1 cellular context compared by ENCODE assay signal in genomic region chr1:37692834-37693175, GRCh38.
TF ChIP-seq lines count a peak whose summit lies in the region.

No MANE protein-coding gene starts in this region.

TF ChIP-seq in GM12878, 131 proteins besides CTCF, POLR2A, EP300 and RAD21 (continued from another document):
- TF ChIP-seq TAF1 (IDR thresholded peaks at IDR 0.05; ENCODE audit: borderline replicate concordance, low read depth, low read length): no peak
- no peak for TF ChIP-seq TBL1XR1 (IDR thresholded peaks at IDR 0.05; ENCODE audit: low read depth, low read length)
- no peak for TF ChIP-seq FOXK2 (IDR thresholded peaks at IDR 0.05)
- TF ChIP-seq BACH1 (IDR thresholded peaks at IDR 0.05; ENCODE audit: borderline replicate concordance): no peak
- TF ChIP-seq MTA3 (IDR thresholded peaks at IDR 0.05; ENCODE audit: borderline replicate concordance, low read length): no peak
- no peak for TF ChIP-seq SMAD1 (IDR thresholded peaks at IDR 0.05; ENCODE audit: low read depth, partially characterized antibody)
- TF ChIP-seq TARDBP (IDR thresholded peaks at IDR 0.05; ENCODE audit: borderline replicate concordance): no peak
- no peak for TF ChIP-seq NR2F1 (conservative IDR thresholded peaks at IDR 0.05)
- no peak for TF ChIP-seq ELK1 (IDR thresholded peaks at IDR 0.05; ENCODE audit: low read depth, low read length)
- no peak for TF ChIP-seq ZNF384 (IDR thresholded peaks at IDR 0.05; ENCODE audit: borderline replicate concordance, low read depth, low read length)
- TF ChIP-seq SMC3 (IDR thresholded peaks at IDR 0.05; ENCODE audit: borderline replicate concordance, low read length): no peak
- no peak for TF ChIP-seq ZNF592 (IDR thresholded peaks at IDR 0.05)
- TF ChIP-seq RFX5 (IDR thresholded peaks at IDR 0.05; ENCODE audit: low read depth, low read length): no peak
